ENCODE assay signal across 8 cellular contexts in the genomic region with DNA sequence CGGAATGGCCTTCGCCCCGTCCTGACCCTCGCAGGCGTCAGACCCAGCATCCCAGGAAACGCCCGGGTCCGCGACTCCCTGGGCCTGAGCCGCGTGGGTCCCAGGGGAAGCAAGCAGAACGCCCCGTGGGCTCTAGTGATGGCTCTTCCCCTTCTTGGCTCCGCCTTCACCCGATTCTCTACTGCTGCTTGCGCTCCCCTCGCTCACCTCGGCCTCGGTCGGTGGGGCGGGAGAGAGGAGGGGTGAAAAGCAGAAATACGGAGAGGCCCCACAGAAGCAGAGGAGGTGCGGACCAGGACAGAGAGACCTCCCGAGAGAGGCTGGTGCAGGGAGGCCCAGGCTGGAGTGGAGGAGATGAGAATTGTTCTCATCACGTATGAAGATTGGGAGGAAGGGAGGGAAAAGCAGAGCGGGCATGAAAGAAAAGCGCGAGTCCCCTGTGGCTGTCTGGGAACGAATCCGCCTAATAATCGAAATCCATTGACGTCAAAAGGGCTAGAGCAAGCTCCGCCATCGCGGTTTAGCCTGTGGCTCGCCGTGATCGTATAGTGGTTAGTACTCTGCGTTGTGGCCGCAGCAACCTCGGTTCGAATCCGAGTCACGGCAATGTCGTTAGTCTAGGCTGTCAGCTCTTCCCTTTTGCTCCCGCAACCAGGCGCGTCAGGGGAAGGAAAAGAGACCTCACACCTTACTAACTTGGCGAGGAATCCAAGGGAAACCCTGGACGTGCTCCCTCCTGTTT.
DNase-seq lines count a peak whose midpoint lies in the region; ATAC-seq and TF ChIP-seq lines count a peak whose summit lies in the region.
"Not testable (repeated sequence)": the region's sequence is repeated elsewhere in the genome, so short reads cannot be mapped to it uniquely, and the experiment has no call there.

No MANE protein-coding gene starts in this region.

- intact Hi-C loops in activated B cell treated with CpG ODN at 0.5 μM for 24 hours (cut with micrococcal nuclease): loop anchor here (2.0 kb wide), 1 partner anchor 18 kb away; no protein-coding TSS in a partner anchor
- intact Hi-C loops in left ventricle myocardium inferior (cut with micrococcal nuclease): not testable (repeated sequence)

- H3K4me2 ChIP-seq in GM23248 (ENCODE audit: unreplicated experiment): not testable (repeated sequence)

- H3K4me3 Mint-ChIP-seq in activated B cell treated with CpG ODN at 0.5 μM for 24 hours (peak overlapping the region; percentile 82), nephron (peak overlapping the region; percentile 86 to 91 (median 89))
- H3K4me3 Mint-ChIP-seq in central memory CD8-positive, alpha-beta T cell: peak overlapping the region; percentile 80

- not testable (repeated sequence) for H3F3A ChIP-seq in GM23248 (ENCODE audit: insufficient read depth)

- not testable (repeated sequence) for H2AFZ ChIP-seq in GM23248

- not testable (repeated sequence) for H3K4me1 Mint-ChIP-seq in activated B cell treated with CpG ODN at 0.5 μM for 24 hours, nephron
- H3K4me1 Mint-ChIP-seq in central memory CD8-positive, alpha-beta T cell: peaks cover 12% of the 10 kb centered on the region

- not testable (repeated sequence) for H3K36me3 ChIP-seq in GM23248 (ENCODE audit: low read depth); left ventricle myocardium inferior; suprapubic skin

- not testable (repeated sequence) for H4K20me1 ChIP-seq in GM23248 (ENCODE audit: insufficient read depth)

- peak overlapping the region; percentile 70 for H3K27ac Mint-ChIP-seq in activated B cell treated with CpG ODN at 0.5 μM for 24 hours
- not testable (repeated sequence) for H3K27ac Mint-ChIP-seq in central memory CD8-positive, alpha-beta T cell (ENCODE audit: low read depth)
- peak overlapping the region in 2 of 3 experiments; percentile 82 to 90 for H3K27ac Mint-ChIP-seq in nephron

- H3K27me3 ChIP-seq in GM23248 (replicated peaks; ENCODE audit: insufficient read depth): not testable (repeated sequence)
- H3K27me3 ChIP-seq in left ventricle myocardium inferior (ENCODE audit: low read depth): peaks cover 44% of the 10 kb centered on the region
- peaks cover 26% of the 10 kb centered on the region for H3K27me3 ChIP-seq in suprapubic skin

- peaks cover 28% of the 10 kb centered on the region for H3K4me1 ChIP-seq in GM23248 (ENCODE audit: insufficient read depth)
- not testable (repeated sequence) for H3K4me1 ChIP-seq in left ventricle myocardium inferior, suprapubic skin

- 0% methylated on average over 1 of the region's 50 CpGs; no CpG with 5 or more reads in 1 of the 2 experiments for WGBS in GM23248 (ENCODE audit: low coverage in 1 of 2, low lambda C conversion rate in 2 of 2, missing lambda C conversion rate in 2 of 2), 2 experiments
- WGBS in suprapubic skin: no CpG with 5 or more reads among the region's 50 CpGs

- ATAC-seq in HG03439 (IDR thresholded peaks at IDR 0.05; ENCODE audit: unreplicated experiment) (peak; percentile 64), activated B cell treated with CpG ODN at 0.5 μM for 24 hours (ENCODE audit: low read depth) (peak; percentile 99)
- peak; percentile 94 for ATAC-seq in central memory CD8-positive, alpha-beta T cell (replicated peaks; ENCODE audit: extremely low read depth, poor library complexity, severe bottlenecking)

- H3K79me2 ChIP-seq in GM23248 (ENCODE audit: insufficient read depth): not testable (repeated sequence)

- peak overlapping the region; percentile 49 for H3K4me3 ChIP-seq in GM12864 (ENCODE audit: low read depth, low read length)
- peak overlapping the region; percentile 69 for H3K4me3 ChIP-seq in GM23248
- peak overlapping the region; percentile 51 for H3K4me3 ChIP-seq in left ventricle myocardium inferior
- peak overlapping the region; percentile 43 for H3K4me3 ChIP-seq in suprapubic skin

- H3K27me3 Mint-ChIP-seq in activated B cell treated with CpG ODN at 0.5 μM for 24 hours: peaks cover 15% of the 10 kb centered on the region
- peaks cover 38% of the 10 kb centered on the region for H3K27me3 Mint-ChIP-seq in central memory CD8-positive, alpha-beta T cell
- not testable (repeated sequence) for H3K27me3 Mint-ChIP-seq in nephron (ENCODE audit: low read depth)

- not testable (repeated sequence) for DNase-seq in GM12864 (ENCODE audit: low read depth); GM23248; activated B cell treated with CpG ODN at 0.5 μM for 24 hours; central memory CD8-positive, alpha-beta T cell (ENCODE audit: low spot score in 2 of 2); left ventricle myocardium inferior; suprapubic skin (ENCODE audit: low spot score in 2 of 2)

- H3K9me3 Mint-ChIP-seq in activated B cell treated with CpG ODN at 0.5 μM for 24 hours; central memory CD8-positive, alpha-beta T cell; nephron: not testable (repeated sequence)

- not testable (repeated sequence) for H3K9me3 ChIP-seq in GM23248 (ENCODE audit: low read depth); left ventricle myocardium inferior (replicated peaks); suprapubic skin

- not testable (repeated sequence) for TF ChIP-seq EP300 in suprapubic skin (IDR thresholded peaks at IDR 0.05)

- POLR2A ChIA-PET in activated B cell treated with CpG ODN at 0.5 μM for 24 hours (lab: Charles Lee): not testable (repeated sequence)

- CTCF ChIA-PET in activated B cell treated with CpG ODN at 0.5 μM for 24 hours (lab: Charles Lee): not testable (repeated sequence)

- in situ Hi-C loops in GM23248 (cut with MboI): not testable (repeated sequence)

- not testable (repeated sequence) for TF ChIP-seq POLR2A in suprapubic skin (IDR thresholded peaks at IDR 0.05)

- not testable (repeated sequence) for H3K36me3 Mint-ChIP-seq in activated B cell treated with CpG ODN at 0.5 μM for 24 hours (ENCODE audit: low read depth); nephron (ENCODE audit: low read depth)
- H3K36me3 Mint-ChIP-seq in central memory CD8-positive, alpha-beta T cell (ENCODE audit: insufficient read depth): peaks cover 16% of the 10 kb centered on the region

- H3K9ac ChIP-seq in GM23248: 0 out of 2 replicates have a peak overlapping the region, but pooled peaks have one; percentile 65

- not testable (repeated sequence) for H3K27ac ChIP-seq in GM23248; left ventricle myocardium inferior (replicated peaks); suprapubic skin

- not testable (repeated sequence) for TF ChIP-seq CTCF in GM12864 (IDR thresholded peaks at IDR 0.05; ENCODE audit: low read depth, low read length, missing control alignments); activated B cell treated with CpG ODN at 0.5 μM for 24 hours (IDR thresholded peaks at IDR 0.05); left ventricle myocardium inferior (IDR thresholded peaks at IDR 0.05; ENCODE audit: borderline replicate concordance); nephron (IDR thresholded peaks at IDR 0.05; ENCODE audit: unreplicated experiment in 3 of 3); suprapubic skin (IDR thresholded peaks at IDR 0.05)

- not testable (repeated sequence) for H3K9me2 ChIP-seq in GM23248 (ENCODE audit: insufficient read depth)
